ENCODE assay signal across 8 cellular contexts in the genomic region with DNA sequence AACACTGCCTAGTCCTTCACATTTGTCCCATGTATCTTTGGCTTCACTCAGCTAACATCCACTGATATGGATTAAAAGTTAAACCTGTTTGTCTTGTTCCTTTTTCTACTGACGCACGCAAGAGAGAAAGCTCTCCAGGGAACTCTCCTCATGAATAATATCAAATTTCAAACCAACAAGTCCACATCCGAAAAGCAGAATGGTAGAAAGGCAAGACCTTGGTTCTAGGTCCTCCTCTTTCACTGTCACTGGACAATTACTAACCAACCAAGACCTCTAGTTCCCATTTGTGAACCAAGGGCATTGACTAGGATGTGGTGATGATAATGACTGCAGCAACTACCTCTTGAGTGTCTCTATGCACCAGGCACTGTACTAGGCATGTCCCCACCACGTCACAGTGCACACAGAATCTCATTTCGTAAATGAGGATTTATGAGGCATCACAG. TPM values are rescaled to one million over a fixed set of nuclear protein-coding genes. Genes with fewer than 3 reads are reported as not detected.
DNase-seq lines count a peak whose midpoint lies in the region; ATAC-seq and TF ChIP-seq lines count a peak whose summit lies in the region.
"Had no signal": no experiment of that assay in that cellular context is flagged by ENCODE, and none has a peak within 500 bp of the region (broad histone marks: within the 10 kb centered on the region; RNA-seq: fewer than 3 reads in every experiment).

No MANE protein-coding gene starts in this region.

- peak overlapping the region; percentile 62; the same call in 1 of the 2 replicates for H2AK5ac ChIP-seq in IMR-90 (ENCODE audit: low read depth, low read length)

- H2BK20ac ChIP-seq in IMR-90 (ENCODE audit: low read depth, low read length), result peak overlapping the region; percentile 32

- peaks cover 93% of the 10 kb centered on the region for H4K20me1 ChIP-seq in IMR-90 (ENCODE audit: insufficient read depth, low read length)

- H3K9ac ChIP-seq in IMR-90 (ENCODE audit: low read depth, low read length), result no peak overlapping the region

- DNase-seq in IMR-90, result no peak
- DNase-seq in right cardiac atrium, result no peak
- DNase-seq in suprapubic skin (ENCODE audit: low spot score in 2 of 2), result no peak
- no peak for DNase-seq in COLO829 (ENCODE audit: low spot score)
- DNase-seq in KBM-7, result no peak
- DNase-seq in activated effector memory CD4-positive, alpha-beta T cell treated with anti-CD3 and anti-CD28 coated beads, Interleukin-2, amount 50 U/mL, for 16 hours, result no peak

- POLR2A ChIA-PET in IMR-90 (lab: Charles Lee; ENCODE audit: unreplicated experiment), result no interaction called here

- dilution Hi-C loops in IMR-90 (cut with HindIII; ENCODE audit: low sequenced_read_pairs, unreplicated experiment), result no loop called here

- 0 out of 2 replicates have a peak overlapping the region, but pooled peaks have one; percentile 18 for H3K14ac ChIP-seq in IMR-90 (replicated peaks; ENCODE audit: low read depth, low read length)

- CTCF ChIA-PET in IMR-90 (lab: Yijun Ruan, JAX), result interaction anchor here (0.7 kb wide), 1 partner anchor 189 kb away, joined by 3 read pairs; no protein-coding TSS in a partner anchor

- TF ChIP-seq CTCF in IMR-90 (conservative IDR thresholded peaks at IDR 0.05; ENCODE audit: low read depth, low read length) (no peak), VCaP (conservative IDR thresholded peaks at IDR 0.05) (no peak), suprapubic skin (IDR thresholded peaks at IDR 0.05) (no peak)

- peaks cover 8% of the 10 kb centered on the region for H3K9me1 ChIP-seq in IMR-90 (ENCODE audit: insufficient read depth, low read length)

- H3K27ac ChIP-seq in IMR-90 (ENCODE audit: insufficient read depth, low read length) (no peak overlapping the region), VCaP (peak overlapping the region; percentile 46; the same call in 1 of the 2 replicates), right cardiac atrium (ENCODE audit: low read length) (peak overlapping the region; percentile 64), suprapubic skin (no peak overlapping the region)

- H3K36me3 ChIP-seq in IMR-90 (ENCODE audit: control insufficient read depth, insufficient read depth, low read length) (peaks cover 31% of the 10 kb centered on the region), suprapubic skin (no peaks in the 10 kb centered on the region)
- H3K36me3 ChIP-seq: breast epithelium had no signal

- no peak overlapping the region for H2AFZ ChIP-seq in IMR-90 (replicated peaks; ENCODE audit: low read length, poor library complexity)

- ATAC-seq in IMR-90 (ENCODE audit: low read depth) (no peak), right cardiac atrium (peak in 1 of 2 donors; percentile 32)

- intact Hi-C loops in IMR-90 (cut with micrococcal nuclease), result loop anchor here (10.0 kb wide), 2 partner anchors 246 to 716 kb away; no protein-coding TSS in a partner anchor
- intact Hi-C loops in right cardiac atrium (cut with DNase I), result loop anchor here (10.0 kb wide), 4 partner anchors 56 to 136 kb away; no protein-coding TSS in a partner anchor

- H2BK15ac ChIP-seq in IMR-90 (ENCODE audit: low read depth, low read length), result no peak overlapping the region

- H2BK5ac ChIP-seq in IMR-90 (ENCODE audit: low read depth, low read length, poor library complexity, severe bottlenecking), result no peak overlapping the region

- peaks cover 27% of the 10 kb centered on the region for H3K4me1 ChIP-seq in IMR-90 (ENCODE audit: control insufficient read depth, insufficient read depth, low read length)
- H3K4me1 ChIP-seq in right cardiac atrium (ENCODE audit: control insufficient read depth, insufficient read depth, low read length), result peaks cover 14% of the 10 kb centered on the region
- peaks cover 49% of the 10 kb centered on the region for H3K4me1 ChIP-seq in suprapubic skin

- H3K56ac ChIP-seq in IMR-90 (ENCODE audit: extremely low read depth, insufficient read depth, low read length), result no peak overlapping the region

- H2AK9ac ChIP-seq in IMR-90 (replicated peaks; ENCODE audit: low read depth, low read length, poor library complexity), result no peak overlapping the region

- H3K18ac ChIP-seq in IMR-90 (ENCODE audit: low read depth, low read length), result peak overlapping the region; percentile 87; the same call in 1 of the 2 replicates

- BruUV-seq in IMR-90 (replicated peaks; lab: Mats Ljungman, UMichigan), result no TSS peak

- peaks cover 17 to 70% of the 10 kb centered on the region in 2 experiments for H3K79me1 ChIP-seq in IMR-90 (ENCODE audit: low read depth in 1 of 2, low read length in 2 of 2)

- H3K27me3 ChIP-seq in IMR-90 (ENCODE audit: control insufficient read depth, insufficient read depth, low read length) (no peaks in the 10 kb centered on the region), right cardiac atrium (ENCODE audit: control insufficient read depth, insufficient read depth) (no peaks in the 10 kb centered on the region), suprapubic skin (no peaks in the 10 kb centered on the region)
- H3K27me3 ChIP-seq: breast epithelium had no signal

- H3K4ac ChIP-seq in IMR-90 (ENCODE audit: low read depth, low read length), result peak overlapping the region; percentile 55

- 0 out of 2 replicates have a peak overlapping the region, but pooled peaks have one; percentile 6 for H4K91ac ChIP-seq in IMR-90 (ENCODE audit: insufficient read depth, low read depth, low read length)

- no peak overlapping the region for H3K4me3 ChIP-seq in IMR-90 (ENCODE audit: insufficient read depth, low read depth, low read length)
- H3K4me3 ChIP-seq in right cardiac atrium (ENCODE audit: low read length), result no peak overlapping the region
- H3K4me3 ChIP-seq in suprapubic skin, result peak overlapping the region; percentile 97
- H3K4me3 ChIP-seq: breast epithelium had no signal

- TF ChIP-seq EP300 in suprapubic skin (IDR thresholded peaks at IDR 0.05), result no peak

- TF ChIP-seq RAD21 in IMR-90 (IDR thresholded peaks at IDR 0.05; ENCODE audit: low read length), result no peak

- in situ Hi-C loops in IMR-90 (cut with MboI; ENCODE audit: low sequenced_read_pairs) (loop anchor here (10.0 kb wide), 1 partner anchor 836 kb away; no protein-coding TSS in a partner anchor), KBM-7 (cut with MboI; ENCODE audit: low pct_unique_long_range_greater_than_20kb, low sequenced_read_pairs) (no loop called here)

- peak overlapping the region in 1 of 2 experiments; percentile 17; a peak in 1 of 4 replicates for H4K8ac ChIP-seq in IMR-90 (ENCODE audit: low read depth in 2 of 2, low read length in 2 of 2)

- H3K23ac ChIP-seq in IMR-90 (ENCODE audit: low read depth, low read length), result peak overlapping the region; percentile 26; the same call in 1 of the 2 replicates

- peak overlapping the region; percentile 67 for H3K4me2 ChIP-seq in IMR-90 (ENCODE audit: low read depth, low read length)

- WGBS in IMR-90 (ENCODE audit: extremely low coverage in 2 of 2, insufficient read length in 1 of 2), 2 experiments, result no CpG with 5 or more reads among the region's 5 CpGs
- 53% methylated on average over 5 of the region's 5 CpGs for WGBS in right cardiac atrium
- WGBS in suprapubic skin, result 44% methylated on average over 5 of the region's 5 CpGs

- peak overlapping the region; percentile 46; the same call in 1 of the 2 replicates for H4K5ac ChIP-seq in IMR-90 (ENCODE audit: low read depth, low read length)

- H3K9me3 ChIP-seq in IMR-90 (ENCODE audit: control insufficient read depth, insufficient read depth, low read length) (no peaks in the 10 kb centered on the region), right cardiac atrium (ENCODE audit: control insufficient read depth, low read length) (no peaks in the 10 kb centered on the region), suprapubic skin (no peaks in the 10 kb centered on the region)
- H3K9me3 ChIP-seq: breast epithelium had no signal

- no peak for TF ChIP-seq POLR2A in IMR-90 (IDR thresholded peaks at IDR 0.05; ENCODE audit: low read depth, low read length)
- TF ChIP-seq POLR2A in suprapubic skin (IDR thresholded peaks at IDR 0.05), result no peak

- H2BK120ac ChIP-seq in IMR-90 (ENCODE audit: low read depth, low read length), result no peak overlapping the region

TF ChIP-seq in IMR-90, 13 proteins besides CTCF, POLR2A, EP300 and RAD21 (continues in another document):
- TF ChIP-seq CEBPB (IDR thresholded peaks at IDR 0.05; ENCODE audit: low read depth, low read length) (no peak), MAZ (IDR thresholded peaks at IDR 0.05; ENCODE audit: borderline replicate concordance, low read depth, low read length) (no peak), FOS (IDR thresholded peaks at IDR 0.05; ENCODE audit: low read depth, low read length) (no peak), MXI1 (IDR thresholded peaks at IDR 0.05; ENCODE audit: borderline replicate concordance, low read depth, low read length) (no peak), RCOR1 (IDR thresholded peaks at IDR 0.05; ENCODE audit: insufficient replicate concordance, low read length) (no peak), NFE2L2 (IDR thresholded peaks at IDR 0.05; ENCODE audit: low read depth, low read length) (no peak), CHD1 (IDR thresholded peaks at IDR 0.05; ENCODE audit: low read depth, low read length) (no peak), RFX5 (IDR thresholded peaks at IDR 0.05; ENCODE audit: low read depth, low read length) (no peak), BHLHE40 (IDR thresholded peaks at IDR 0.05; ENCODE audit: low read depth, low read length) (no peak), SMC3 (IDR thresholded peaks at IDR 0.05; ENCODE audit: low read depth, low read length) (no peak)
- TF ChIP-seq, protein P1, sequence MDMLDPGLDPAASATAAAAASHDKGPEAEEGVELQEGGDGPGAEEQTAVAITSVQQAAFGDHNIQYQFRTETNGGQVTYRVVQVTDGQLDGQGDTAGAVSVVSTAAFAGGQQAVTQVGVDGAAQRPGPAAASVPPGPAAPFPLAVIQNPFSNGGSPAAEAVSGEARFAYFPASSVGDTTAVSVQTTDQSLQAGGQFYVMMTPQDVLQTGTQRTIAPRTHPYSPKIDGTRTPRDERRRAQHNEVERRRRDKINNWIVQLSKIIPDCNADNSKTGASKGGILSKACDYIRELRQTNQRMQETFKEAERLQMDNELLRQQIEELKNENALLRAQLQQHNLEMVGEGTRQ (IDR thresholded peaks at IDR 0.05; ENCODE audit: low read depth, low read length), result no peak

RNA-seq across cellular contexts. Expression of a gene that starts 8.4 kb away (rescaled TPM):
- total RNA-seq in IMR-90 (2012; rRNA removed) (46.4 and 56.6 TPM in 2 replicates), right cardiac atrium (100 to 1,000 TPM in 1 of 4 donors, 10 to 100 TPM in 3; 85.4 to 120 (median 94.6) TPM), suprapubic skin (10 to 100 TPM; 29.0 to 80.0 (median 39.4) TPM)
- polyA plus RNA-seq in IMR-90 (2012; rRNA removed) (49.9 and 52.1 TPM in 2 replicates), right cardiac atrium (47.7 TPM)
- 32.9 and 56.4 TPM in 2 replicates for polyA plus RNA-seq in IMR-90 (2012; cell fraction: cytosol; rRNA removed)
- polyA plus RNA-seq in IMR-90 (2012; cell fraction: nucleus; rRNA removed; ENCODE audit: low replicate concordance), result 37.9 and 66.1 TPM in 2 replicates

Comparison
In these comparisons a context has a peak if more than half of its experiments do, and no peak if none do; other contexts are left out.
1. H3K27ac ChIP-seq: peak in VCaP (single experiment) and right cardiac atrium (single experiment); none in IMR-90 (single experiment) and suprapubic skin (single experiment).